1 cellular context compared by ENCODE assay signal in genomic region chr4:181443003-181443402, GRCh38.
TF ChIP-seq lines count a peak whose summit lies in the region.

No MANE protein-coding gene starts in this region.

TF ChIP-seq in GM23338, 12 proteins besides CTCF, POLR2A, EP300 and RAD21 (continued from another document):
- TF ChIP-seq ZNF462 (CRISPR knock-in tag; IDR thresholded peaks at IDR 0.05): no peak
- no peak for TF ChIP-seq REST (IDR thresholded peaks at IDR 0.05; ENCODE audit: unreplicated experiment)
- no peak for TF ChIP-seq ZNF331 (CRISPR knock-in tag; IDR thresholded peaks at IDR 0.05; ENCODE audit: low read depth)
- TF ChIP-seq CREB1 (CRISPR knock-in tag; IDR thresholded peaks at IDR 0.05; ENCODE audit: low read depth): no peak
